In the genomic region with DNA sequence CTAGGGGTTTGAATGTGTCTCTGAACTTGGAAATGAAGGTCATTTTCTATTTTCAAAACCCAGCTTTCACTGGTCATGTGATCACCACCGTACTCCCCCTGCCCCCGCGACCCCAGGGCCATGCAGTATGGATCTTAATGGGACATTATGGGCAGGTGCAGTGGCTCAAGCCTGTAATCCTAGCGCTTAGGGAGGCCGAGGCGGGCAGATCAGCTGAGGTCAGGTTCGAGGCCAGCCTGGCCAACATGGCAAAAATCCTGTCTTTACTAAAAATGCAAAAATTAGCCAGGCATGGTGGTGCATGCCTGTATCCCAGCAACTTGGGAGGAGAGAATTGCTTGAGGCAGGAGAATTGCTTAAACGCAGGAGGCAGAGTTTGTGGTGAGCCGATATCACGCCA, we compare ENCODE assay signal across 21 cellular contexts.
"Had no signal": no experiment of that assay in that cellular context is flagged by ENCODE, and none has a peak within 500 bp of the region (broad histone marks: within the 10 kb centered on the region; RNA-seq: fewer than 3 reads in every experiment).

No MANE protein-coding gene starts in this region.

- H3K4me1 ChIP-seq: neural progenitor cell, psoas muscle had no signal

- H3K36me3 ChIP-seq: neural progenitor cell had no signal

- H3K27me3 ChIP-seq: dorsolateral prefrontal cortex, neural progenitor cell, tibial artery had no signal

- H3K9me3 Mint-ChIP-seq: naive B cell; nephron; stimulated activated naive B cell treated with anti-CD40 and anti-IgM and Interleukin-4, amounts not matched to agents 10 μg/mL and 1 μg/mL and 100 μg/mL, for 72 hours; stimulated activated naive CD8-positive, alpha-beta T cell treated with anti-CD3 and anti-CD28 coated beads, Interleukin-15, Interleukin-2, amounts not matched to agents 100 ng/mL and 50 ng/mL, for 24 hours; type B pancreatic cell had no signal

- H3K27me3 Mint-ChIP-seq: stimulated activated naive B cell treated with anti-CD40 and anti-IgM and Interleukin-4, amounts not matched to agents 10 μg/mL and 1 μg/mL and 100 μg/mL, for 72 hours; type B pancreatic cell had no signal

- H3K4me3 ChIP-seq: dorsolateral prefrontal cortex, mucosa of descending colon, neural progenitor cell, psoas muscle, skin epidermis, tibial artery had no signal

- FAIRE-seq: colon, frontal cortex, keratinocyte had no signal

- H3K27ac Mint-ChIP-seq: neural progenitor cell; stimulated activated naive B cell treated with anti-CD40 and anti-IgM and Interleukin-4, amounts not matched to agents 10 μg/mL and 1 μg/mL and 100 μg/mL, for 72 hours; stimulated activated naive CD8-positive, alpha-beta T cell treated with anti-CD3 and anti-CD28 coated beads, Interleukin-15, Interleukin-2, amounts not matched to agents 100 ng/mL and 50 ng/mL, for 24 hours; type B pancreatic cell had no signal

- H3K4me3 Mint-ChIP-seq: mesothelial cell of epicardium; naive B cell; nephron; neural progenitor cell; stimulated activated naive B cell treated with anti-CD40 and anti-IgM and Interleukin-4, amounts not matched to agents 10 μg/mL and 1 μg/mL and 100 μg/mL, for 72 hours; stimulated activated naive CD8-positive, alpha-beta T cell treated with anti-CD3 and anti-CD28 coated beads, Interleukin-15, Interleukin-2, amounts not matched to agents 100 ng/mL and 50 ng/mL, for 24 hours; type B pancreatic cell had no signal

- ATAC-seq: mucosa of descending colon; psoas muscle; right cardiac atrium; stimulated activated naive B cell treated with anti-CD40 and anti-IgM and Interleukin-4, amounts not matched to agents 10 μg/mL and 1 μg/mL and 100 μg/mL, for 72 hours had no signal

- H3K9me3 ChIP-seq: mucosa of descending colon, psoas muscle, tibial artery had no signal

- H3K36me3 Mint-ChIP-seq: naive B cell; stimulated activated naive B cell treated with anti-CD40 and anti-IgM and Interleukin-4, amounts not matched to agents 10 μg/mL and 1 μg/mL and 100 μg/mL, for 72 hours had no signal

- H3K9ac ChIP-seq: neural progenitor cell had no signal

- DNase-seq: dorsolateral prefrontal cortex; effector CD4-positive, alpha-beta T cell; mesenchymal stem cell; mucosa of descending colon; naive B cell; posterior cingulate gyrus; psoas muscle; right cardiac atrium; stimulated activated CD4-positive, alpha-beta T cell treated with anti-CD3 and anti-CD28 coated beads, Interleukin-15, amount 100 ng/mL, for 24 hours; stimulated activated CD4-positive, alpha-beta T cell treated with anti-CD3 and anti-CD28 coated beads, Interleukin-2, amount 100 ng/mL, for 48 hours; stimulated activated naive B cell treated with anti-CD40 and anti-IgM and Interleukin-4, amounts not matched to agents 10 μg/mL and 1 μg/mL and 100 μg/mL, for 72 hours; tibial artery had no signal

- H2AFZ ChIP-seq: neural progenitor cell had no signal

- H3K27ac ChIP-seq: neural progenitor cell, psoas muscle had no signal

- H3K4me2 ChIP-seq: neural progenitor cell had no signal

- H3K4me1 Mint-ChIP-seq: mesothelial cell of epicardium; naive B cell; nephron; stimulated activated naive B cell treated with anti-CD40 and anti-IgM and Interleukin-4, amounts not matched to agents 10 μg/mL and 1 μg/mL and 100 μg/mL, for 72 hours had no signal
